1 cellular context compared by ENCODE assay signal in the genomic region with DNA sequence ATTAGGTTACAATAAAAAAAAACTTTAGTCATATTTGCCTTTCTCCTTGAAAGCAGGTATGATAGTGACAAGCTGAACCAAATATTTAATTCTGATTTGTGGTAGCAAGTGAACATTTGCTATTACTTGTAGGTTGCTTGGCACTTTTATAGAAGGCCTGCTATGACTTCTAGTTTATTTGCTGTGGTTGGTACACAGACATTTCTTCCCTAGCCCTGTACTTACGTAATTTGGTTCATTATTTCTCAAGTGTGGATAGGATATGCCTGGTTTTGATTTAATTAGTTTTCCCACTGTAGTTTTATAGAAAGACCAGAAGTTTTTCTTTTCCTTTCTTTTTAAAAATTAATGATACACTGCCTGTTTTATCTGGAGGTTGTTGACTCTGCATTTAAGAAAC.
TF ChIP-seq lines count a peak whose summit lies in the region.

No MANE protein-coding gene starts in this region.

TF ChIP-seq in HepG2, 621 proteins besides CTCF, POLR2A, EP300 and RAD21 (continued from another document):
- TF ChIP-seq, protein P1, sequence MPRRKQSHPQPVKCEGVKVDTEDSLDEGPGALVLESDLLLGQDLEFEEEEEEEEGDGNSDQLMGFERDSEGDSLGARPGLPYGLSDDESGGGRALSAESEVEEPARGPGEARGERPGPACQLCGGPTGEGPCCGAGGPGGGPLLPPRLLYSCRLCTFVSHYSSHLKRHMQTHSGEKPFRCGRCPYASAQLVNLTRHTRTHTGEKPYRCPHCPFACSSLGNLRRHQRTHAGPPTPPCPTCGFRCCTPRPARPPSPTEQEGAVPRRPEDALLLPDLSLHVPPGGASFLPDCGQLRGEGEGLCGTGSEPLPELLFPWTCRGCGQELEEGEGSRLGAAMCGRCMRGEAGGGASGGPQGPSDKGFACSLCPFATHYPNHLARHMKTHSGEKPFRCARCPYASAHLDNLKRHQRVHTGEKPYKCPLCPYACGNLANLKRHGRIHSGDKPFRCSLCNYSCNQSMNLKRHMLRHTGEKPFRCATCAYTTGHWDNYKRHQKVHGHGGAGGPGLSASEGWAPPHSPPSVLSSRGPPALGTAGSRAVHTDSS (CRISPR knock-in tag; conservative IDR thresholded peaks at IDR 0.05), result no peak
- TF ChIP-seq SAFB2 (CRISPR knock-in tag; IDR thresholded peaks at IDR 0.05; ENCODE audit: borderline replicate concordance, low read depth) (no peak), TBX3 (IDR thresholded peaks at IDR 0.05; ENCODE audit: borderline replicate concordance) (no peak), KLF6 (CRISPR knock-in tag; IDR thresholded peaks at IDR 0.05) (no peak)
